In the genomic region with DNA sequence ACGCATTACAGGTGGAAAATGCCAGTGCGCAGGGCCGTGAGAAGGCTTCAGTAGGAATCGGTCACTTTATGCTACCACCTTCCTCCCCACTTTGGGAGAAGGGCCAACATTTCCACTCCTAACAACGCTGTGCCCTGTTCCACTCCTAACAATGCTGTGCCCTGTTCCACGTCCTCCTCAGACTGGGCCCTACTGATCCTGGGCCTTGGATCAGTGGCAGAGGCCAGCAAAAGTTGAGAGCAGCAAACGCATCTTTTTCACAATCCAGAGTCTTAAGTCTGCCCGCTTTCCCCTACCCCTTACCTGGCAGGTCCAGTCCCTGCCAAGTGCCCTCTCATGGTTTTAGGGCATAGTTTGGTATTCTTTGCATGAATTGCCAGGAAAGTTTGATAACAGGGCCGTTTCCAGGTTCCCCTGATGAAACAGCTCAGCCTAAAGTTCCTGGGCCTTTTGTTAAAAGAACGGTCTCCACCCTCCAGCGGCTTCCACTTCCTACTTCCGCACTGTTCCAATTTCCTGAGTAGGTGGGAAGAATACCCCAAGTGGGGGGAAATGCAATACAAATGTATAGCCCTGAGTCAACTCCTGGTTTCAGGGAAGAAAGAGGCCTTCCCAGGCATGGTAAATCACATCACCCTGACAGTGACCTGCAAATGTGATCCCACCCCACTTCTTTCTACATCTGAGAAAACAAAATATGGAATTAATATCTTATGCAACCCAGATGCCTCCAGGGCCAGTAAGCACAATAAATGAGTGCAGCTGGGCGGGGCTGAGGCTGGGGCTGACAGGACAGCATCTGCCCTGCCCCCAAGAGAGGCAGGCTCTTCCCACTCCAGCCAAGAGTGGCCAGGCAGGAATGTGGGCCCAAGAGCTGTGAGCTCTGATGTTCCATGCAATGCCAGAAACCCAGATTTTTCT, we compare ENCODE assay signal across 8 cellular contexts. TPM values are rescaled to one million over a fixed set of nuclear protein-coding genes. Genes with fewer than 3 reads are reported as not detected.
DNase-seq lines count a peak whose midpoint lies in the region; ATAC-seq and TF ChIP-seq lines count a peak whose summit lies in the region.

No MANE protein-coding gene starts in this region.

- peak overlapping the region; percentile 39 for H3K27ac Mint-ChIP-seq in activated T-cell treated with anti-CD3 and anti-CD28 coated beads, Interleukin-2, amount 50 U/mL, for 72 hours
- peak overlapping the region; percentile 97 for H3K27ac Mint-ChIP-seq in chondrocyte (ENCODE audit: unreplicated experiment)

- H3K27me3 Mint-ChIP-seq in activated T-cell treated with anti-CD3 and anti-CD28 coated beads, Interleukin-2, amount 50 U/mL, for 72 hours (ENCODE audit: low read depth), result no peaks in the 10 kb centered on the region
- H3K27me3 Mint-ChIP-seq in chondrocyte (ENCODE audit: low read depth), result no peaks in the 10 kb centered on the region

- no peak for DNase-seq in activated T-cell treated with anti-CD3 and anti-CD28 coated beads, Interleukin-2, amount 50 U/mL, for 72 hours
- no peak for DNase-seq in activated T-cell treated with anti-CD3 and anti-CD28 coated beads, Interleukin-2, amount 50 U/mL, for 1 hour
- no peak for DNase-seq in chondrocyte (ENCODE audit: low spot score)
- no peak for DNase-seq in left lobe of liver (ENCODE audit: low spot score)
- DNase-seq in substantia nigra (lab: John Stamatoyannopoulos, UW), result peak in 28 of 49 donors; percentile 5 to 70 (median 22)
- DNase-seq in stimulated activated CD4-positive, alpha-beta T cell treated with anti-CD3 and anti-CD28 coated beads, Interleukin-4, amount 100 ng/mL, for 4 hours, result no peak
- DNase-seq in D341Med (ENCODE audit: low spot score), result no peak

- peak overlapping the region; percentile 88 for H3K27ac ChIP-seq in substantia nigra (ENCODE audit: low read depth, low read length, poor library complexity, severe bottlenecking)

- no peak overlapping the region for H3K4me3 Mint-ChIP-seq in activated T-cell treated with anti-CD3 and anti-CD28 coated beads, Interleukin-2, amount 50 U/mL, for 72 hours
- peak overlapping the region; percentile 61 for H3K4me3 Mint-ChIP-seq in chondrocyte (ENCODE audit: unreplicated experiment)

- H3K4me1 Mint-ChIP-seq in activated T-cell treated with anti-CD3 and anti-CD28 coated beads, Interleukin-2, amount 50 U/mL, for 72 hours (ENCODE audit: low read depth), result peaks cover 59% of the 10 kb centered on the region
- H3K4me1 Mint-ChIP-seq in chondrocyte (ENCODE audit: low read depth), result peaks cover 96% of the 10 kb centered on the region

- H3K9me3 Mint-ChIP-seq in activated T-cell treated with anti-CD3 and anti-CD28 coated beads, Interleukin-2, amount 50 U/mL, for 72 hours, result no peaks in the 10 kb centered on the region
- no peaks in the 10 kb centered on the region for H3K9me3 Mint-ChIP-seq in chondrocyte (ENCODE audit: low read depth)

- no peak for ATAC-seq in activated T-cell treated with anti-CD3 and anti-CD28 coated beads, Interleukin-2, amount 50 U/mL, for 72 hours (replicated peaks in 1 of 2)
- ATAC-seq in left lobe of liver (peak; percentile 45), GM18868 (IDR thresholded peaks at IDR 0.05; ENCODE audit: unreplicated experiment) (no peak)

- H3K36me3 Mint-ChIP-seq in activated T-cell treated with anti-CD3 and anti-CD28 coated beads, Interleukin-2, amount 50 U/mL, for 72 hours (ENCODE audit: insufficient read depth in 2 of 2), result peaks cover 1 to 8% of the 10 kb centered on the region in 2 donors
- H3K36me3 Mint-ChIP-seq in chondrocyte (ENCODE audit: low read depth), result peaks cover 20% of the 10 kb centered on the region

- TF ChIP-seq CTCF in chondrocyte (IDR thresholded peaks at IDR 0.05), result no peak

RNA-seq across cellular contexts. Expression of gene KCTD10, which starts 15.0 kb away (rescaled TPM):
- 10 to 100 TPM; 38.5 to 47.8 TPM for total RNA-seq in activated T-cell treated with anti-CD3 and anti-CD28 coated beads, Interleukin-2, amount 50 U/mL, for 72 hours
- 57.2 to 80.4 TPM (median 73.4 TPM) in 3 replicates for total RNA-seq in chondrocyte
- 7.0 TPM for total RNA-seq in left lobe of liver

RNA-seq across cellular contexts. Expression of gene UBE3B, which starts 15.3 kb away (rescaled TPM):
- total RNA-seq in activated T-cell treated with anti-CD3 and anti-CD28 coated beads, Interleukin-2, amount 50 U/mL, for 72 hours, result 10 to 100 TPM; 37.4 to 37.6 TPM
- total RNA-seq in chondrocyte (32.9 to 39.5 TPM (median 33.8 TPM) in 3 replicates), left lobe of liver (19.2 TPM)

Comparison
In these comparisons a context has a peak if more than half of its experiments do, and no peak if none do; other contexts are left out.
1. DNase-seq: peak in substantia nigra (28 of 49); none in activated T-cell treated with anti-CD3 and anti-CD28 coated beads, Interleukin-2, amount 50 U/mL, for 72 hours (0 of 2), activated T-cell treated with anti-CD3 and anti-CD28 coated beads, Interleukin-2, amount 50 U/mL, for 1 hour (single experiment), chondrocyte (single experiment), left lobe of liver (single experiment), stimulated activated CD4-positive, alpha-beta T cell treated with anti-CD3 and anti-CD28 coated beads, Interleukin-4, amount 100 ng/mL, for 4 hours (0 of 2) and D341Med (single experiment).